Comparison of ENCODE assay signal across 7 cellular contexts in the genomic region with DNA sequence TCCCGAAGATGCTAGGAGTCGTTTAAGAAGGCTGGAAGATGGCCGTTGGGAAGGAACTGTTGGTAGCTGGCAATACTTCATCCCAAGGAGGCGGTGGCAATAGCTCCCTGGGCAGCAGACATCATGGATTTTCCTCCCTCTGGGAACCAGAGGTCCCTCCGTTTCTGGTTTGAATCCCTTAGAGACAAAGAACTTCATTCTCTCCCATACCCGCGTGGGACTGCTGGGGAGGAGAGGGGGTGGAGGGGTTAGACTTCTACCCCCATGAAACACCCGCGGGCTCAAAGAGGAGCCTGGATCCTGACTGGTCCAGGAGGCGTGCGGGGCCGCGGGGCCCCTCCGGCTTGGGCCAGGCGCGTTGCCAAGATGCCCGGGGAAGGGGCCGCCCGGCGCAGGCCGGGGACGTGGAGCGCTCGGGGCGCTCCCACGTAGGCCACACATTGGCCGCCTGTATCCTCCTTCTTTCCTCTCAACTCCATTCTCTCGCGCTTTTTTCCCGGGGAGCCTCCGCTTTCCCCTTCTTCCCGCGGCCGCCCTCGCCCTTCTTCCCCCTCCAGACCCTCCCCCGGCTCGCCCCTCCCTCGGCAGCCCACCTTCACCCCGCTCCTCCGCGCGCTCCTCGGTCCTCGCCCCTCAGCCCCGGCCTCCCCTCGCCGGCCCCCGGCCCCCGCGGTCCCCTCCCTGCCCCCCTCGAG. TPM values are rescaled to one million over a fixed set of nuclear protein-coding genes. Genes with fewer than 3 reads are reported as not detected.
DNase-seq lines count a peak whose midpoint lies in the region; ATAC-seq and TF ChIP-seq lines count a peak whose summit lies in the region.

No MANE protein-coding gene starts in this region.

- peak overlapping the region; percentile 95 for H3K27ac ChIP-seq in SK-N-MC
- peak overlapping the region; percentile 90 for H3K27ac ChIP-seq in stomach smooth muscle (ENCODE audit: low read length)

- no peak for TF ChIP-seq CTCF in lower leg skin (IDR thresholded peaks at IDR 0.05)

- H3K9me3 ChIP-seq in SK-N-MC (ENCODE audit: low read depth, low read length) (no peaks in the 10 kb centered on the region), stomach smooth muscle (ENCODE audit: control insufficient read depth in 2 of 2, low read length in 2 of 2) (no peaks in the 10 kb centered on the region)

- H3K36me3 ChIP-seq in SK-N-MC (ENCODE audit: insufficient read depth, low read length) = peaks cover 19% of the 10 kb centered on the region
- peaks cover 3 to 4% of the 10 kb centered on the region in 2 donors for H3K36me3 ChIP-seq in stomach smooth muscle (ENCODE audit: control insufficient read depth in 2 of 2, insufficient read depth in 2 of 2, low read length in 2 of 2)

- H3K9ac ChIP-seq in SK-N-MC (ENCODE audit: insufficient read length) (peak overlapping the region; percentile 97), stomach smooth muscle (ENCODE audit: low read length in 2 of 2) (peak overlapping the region; percentile 86 to 89)

- in situ Hi-C loops in G401 (cut with HindIII; ENCODE audit: low sequenced_read_pairs) = no loop called here

- peaks cover 27% of the 10 kb centered on the region for H3K4me1 ChIP-seq in stomach smooth muscle (ENCODE audit: control insufficient read depth, insufficient read depth, low read length)

- TF ChIP-seq POLR2A in lower leg skin (IDR thresholded peaks at IDR 0.05) = no peak

- H3K27me3 ChIP-seq in stomach smooth muscle (ENCODE audit: control insufficient read depth in 1 of 2, insufficient read depth in 2 of 2, low read length in 2 of 2) = no peaks in the 10 kb centered on the region

- WGBS in lower leg skin, 2 donors = 1% methylated on average over 48 to 51 of the region's 51 CpGs

- DNase-seq in G401 (ENCODE audit: low spot score) = peak; percentile 50
- no peak for DNase-seq in SK-N-MC (ENCODE audit: low read depth, low spot score)
- DNase-seq in dedifferentiated amniotic fluid mesenchymal stem cell (ENCODE audit: extremely low spot score) = peak; percentile 45
- no peak for DNase-seq in lower leg skin (ENCODE audit: low spot score in 2 of 2)
- no peak for DNase-seq in stimulated activated CD4-positive, alpha-beta T cell treated with anti-CD3 and anti-CD28 coated beads, Interleukin-4, amount 100 ng/mL, for 1 hour

- peak; percentile 21 for ATAC-seq in HG03039 (IDR thresholded peaks at IDR 0.05; ENCODE audit: unreplicated experiment)

- H3K4me3 ChIP-seq in SK-N-MC (peak overlapping the region; percentile 100), lower leg skin (ENCODE audit: low read depth, poor library complexity, severe bottlenecking) (peak overlapping the region; percentile 89), stomach smooth muscle (ENCODE audit: low read length in 2 of 2) (peak overlapping the region; percentile 91 to 97)

- intact Hi-C loops in lower leg skin (cut with DNase I; ENCODE audit: low total_unique reads) = no loop called here

RNA-seq across cellular contexts. Expression of gene MSL1, which starts 0.4 kb away (rescaled TPM):
- total RNA-seq in G401 (2014; rRNA removed; shearing (Covaris generic)) = 67.9 and 80.5 TPM in 2 replicates
- 100 to 1,000 TPM in 1 of 4 donors, 10 to 100 TPM in 3; 70.6 to 117 (median 82.4) TPM for total RNA-seq in lower leg skin

RNA-seq across cellular contexts. Expression of gene CASC3, which starts 19.0 kb away (rescaled TPM):
- 31.1 and 61.1 TPM in 2 replicates for total RNA-seq in G401 (2014; rRNA removed; shearing (Covaris generic))
- 10 to 100 TPM; 32.3 to 58.1 (median 53.0) TPM for total RNA-seq in lower leg skin

RNA-seq across cellular contexts. Expression of gene NR1D1, which starts 20.9 kb away (rescaled TPM):
- total RNA-seq in G401 (2014; rRNA removed; shearing (Covaris generic)) = 0.06 and 2.0 TPM in 2 replicates
- total RNA-seq in lower leg skin = 100 to 1,000 TPM; 111 to 194 (median 148) TPM

RNA-seq across cellular contexts. Expression of gene RAPGEFL1, which starts 55.9 kb away (rescaled TPM):
- total RNA-seq in G401 (2014; rRNA removed; shearing (Covaris generic)) = 1.1 and 2.6 TPM in 2 replicates
- total RNA-seq in lower leg skin = 100 to 1,000 TPM; 273 to 467 (median 316) TPM

RNA-seq across cellular contexts. Expression of gene THRA, which starts 58.6 kb away (rescaled TPM):
- total RNA-seq in G401 (2014; rRNA removed; shearing (Covaris generic)) = 11.8 and 18.4 TPM in 2 replicates
- 10 to 100 TPM; 28.2 to 56.8 (median 42.6) TPM for total RNA-seq in lower leg skin

Comparison
In these comparisons a context has a peak if more than half of its experiments do, and no peak if none do; other contexts are left out.
1. DNase-seq: peak in G401 (single experiment) and dedifferentiated amniotic fluid mesenchymal stem cell (single experiment); none in SK-N-MC (single experiment), lower leg skin (0 of 2) and stimulated activated CD4-positive, alpha-beta T cell treated with anti-CD3 and anti-CD28 coated beads, Interleukin-4, amount 100 ng/mL, for 1 hour (single experiment).
2. RNA of gene NR1D1, which starts 20.9 kb away (total RNA-seq): 111 to 194 TPM in lower leg skin; 0.06 to 2.0 TPM in G401; every median in the first group is over 10 times any median in the second.
3. Peak in every context shown above with its lines, with median percentiles within 50 percentile points of each other: H3K4me3 ChIP-seq.